24 cellular contexts compared by ENCODE assay signal in the genomic region with DNA sequence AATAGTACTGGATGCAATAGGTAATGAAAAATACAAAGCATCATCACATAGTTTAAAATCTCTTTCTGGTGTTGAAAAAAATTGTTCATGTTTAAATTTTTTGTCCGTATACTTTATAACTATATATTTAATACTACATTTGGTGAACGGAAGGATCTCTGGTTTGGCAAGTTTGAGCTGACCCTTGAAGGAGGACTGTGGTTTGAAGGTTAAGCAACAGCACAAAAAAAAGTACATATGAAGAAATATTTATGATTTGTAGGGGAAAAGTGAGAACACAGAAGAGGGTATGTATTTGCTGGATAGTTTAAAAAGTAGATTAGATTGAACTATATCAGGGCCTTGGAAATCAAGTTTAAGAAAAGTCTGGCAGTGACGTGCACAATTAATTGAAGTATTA. TPM values are rescaled to one million over a fixed set of nuclear protein-coding genes. Genes with fewer than 3 reads are reported as not detected.
"Had no signal": no experiment of that assay in that cellular context is flagged by ENCODE, and none has a peak within 500 bp of the region (broad histone marks: within the 10 kb centered on the region; RNA-seq: fewer than 3 reads in every experiment).

No MANE protein-coding gene starts in this region.

- H3K4me3 ChIP-seq: adrenal gland, body of pancreas had no signal

- H3K27ac ChIP-seq: adrenal gland, body of pancreas had no signal

- H3K9me3 ChIP-seq: adrenal gland, body of pancreas had no signal

- ATAC-seq: activated CD4-positive, CD25-positive, alpha-beta regulatory T cell treated with anti-CD3 and anti-CD28 coated beads, Interleukin-2, amount 50 U/mL, for 24 hours; activated CD8-positive, alpha-beta T cell treated with anti-CD3 and anti-CD28 coated beads for 36 hours; activated T-cell treated with anti-CD3 and anti-CD28 coated beads, Interleukin-2, amount 50 U/mL, for 72 hours; body of pancreas; T-cell had no signal

- H3K27me3 ChIP-seq: adrenal gland, body of pancreas had no signal

- H3K4me1 ChIP-seq: adrenal gland, body of pancreas had no signal

- DNase-seq: activated CD4-positive, alpha-beta T cell treated with anti-CD3 and anti-CD28 coated beads for 4 hours; activated CD8-positive, alpha-beta memory T cell treated with anti-CD3 and anti-CD28 coated beads, Interleukin-2, amount 50 U/mL, for 4 hours; activated CD8-positive, alpha-beta T cell treated with anti-CD3 and anti-CD28 coated beads for 36 hours; activated gamma-delta T cell treated with Interleukin-2 at 50 U/mL for 16 hours; activated naive CD4-positive, alpha-beta T cell treated with anti-CD3 and anti-CD28 coated beads, Interleukin-2, amount 10 ng/mL, durations not matched to agents 7 days and 5 days; activated naive CD8-positive, alpha-beta T cell treated with anti-CD3 and anti-CD28 coated beads for 36 hours; activated T-cell treated with anti-CD3 and anti-CD28 coated beads, Interleukin-2, amount 50 U/mL, for 72 hours; adrenal gland; aorta; body of pancreas; central memory CD4-positive, alpha-beta T cell; IMR-90; Kasumi-1; KBM-7; NCI-H1105 treated with DMSO at 0.1 percent for 48 hours; NCI-H146; NCI-H2029; NCI-H2107; NCI-H446; NCI-H524; SHP77; T-cell had no signal

RNA-seq across cellular contexts. Expression of a gene that starts 24.9 kb away (rescaled TPM):
- total RNA-seq: activated T-helper 2 cell treated with anti-CD3 and anti-CD28 coated beads, Interferon-gamma antibody, Interleukin-2, Interleukin-4, amounts not matched to agents 10 μg/mL and 5 μg/mL and 100 μg/mL, durations not matched to agents 14 hours and 24 hours and 36 hours; body of pancreas had no signal
